In genomic region chr14:80323266-80323665, GRCh38 we compare ENCODE assay signal across 16 cellular contexts.
DNase-seq lines count a peak whose midpoint lies in the region; ATAC-seq and TF ChIP-seq lines count a peak whose summit lies in the region.
"Had no signal": no experiment of that assay in that cellular context is flagged by ENCODE, and none has a peak within 500 bp of the region (broad histone marks: within the 10 kb centered on the region; RNA-seq: fewer than 3 reads in every experiment).

No MANE protein-coding gene starts in this region.

- CTCF ChIA-PET in PC-9 (lab: Charles Lee), result no interaction called here

- H3K4ac ChIP-seq in neuronal stem cell (ENCODE audit: low read length), result no peak overlapping the region

- no peaks in the 10 kb centered on the region for H3K27me3 ChIP-seq in PC-9 (ENCODE audit: insufficient read depth, low read depth)
- H3K27me3 ChIP-seq in neuronal stem cell (ENCODE audit: control insufficient read depth in 3 of 3, insufficient read depth in 3 of 3, low read depth in 1 of 3, low read length in 3 of 3), result no peaks in the 10 kb centered on the region
- H3K27me3 ChIP-seq in breast epithelium, result no peaks in the 10 kb centered on the region
- H3K27me3 ChIP-seq in tibial nerve, result no peaks in the 10 kb centered on the region

- no TSS peak for BruUV-seq in PC-9 (replicated peaks; lab: Mats Ljungman, UMichigan)

- H3K4me1 ChIP-seq in PC-9 (replicated peaks; ENCODE audit: insufficient read depth), result peaks cover 13% of the 10 kb centered on the region
- H3K4me1 ChIP-seq in neuronal stem cell (ENCODE audit: control insufficient read depth in 2 of 2, insufficient read depth in 1 of 2, low read depth in 1 of 2, low read length in 2 of 2), result peaks cover 0 to 2% of the 10 kb centered on the region in 2 donors
- no peaks in the 10 kb centered on the region for H3K4me1 ChIP-seq in breast epithelium
- H3K4me1 ChIP-seq in tibial nerve, result peaks cover 0 to 25% (median 5%) of the 10 kb centered on the region in 4 donors

- H3K36me3 ChIP-seq in PC-9 (ENCODE audit: low read depth), result no peaks in the 10 kb centered on the region
- no peaks in the 10 kb centered on the region for H3K36me3 ChIP-seq in neuronal stem cell (replicated peaks in 1 of 2; ENCODE audit: control insufficient read depth in 2 of 2, insufficient read depth in 2 of 2, low read length in 2 of 2)
- no peaks in the 10 kb centered on the region for H3K36me3 ChIP-seq in breast epithelium
- H3K36me3 ChIP-seq in tibial nerve, result no peaks in the 10 kb centered on the region

- WGBS in neuronal stem cell (ENCODE audit: extremely low coverage in 2 of 2, insufficient read length in 2 of 2, insufficient replicate concordance in 1 of 2), 2 donors, result no CpG with 5 or more reads among the region's 2 CpGs
- WGBS in tibial nerve, 2 donors, result 21 to 28% methylated on average over 2 of the region's 2 CpGs

- H3K23ac ChIP-seq in neuronal stem cell (ENCODE audit: low read depth, low read length, poor library complexity), result no peak overlapping the region

- no peak overlapping the region for H3K27ac ChIP-seq in PC-9
- no peak overlapping the region for H3K27ac ChIP-seq in neuronal stem cell (replicated peaks; ENCODE audit: low read length)
- no peak overlapping the region for H3K27ac ChIP-seq in breast epithelium
- peak overlapping the region in 2 of 4 donors; percentile 26 to 33 for H3K27ac ChIP-seq in tibial nerve

- POLR2A ChIA-PET in PC-9 (lab: Charles Lee; ENCODE audit: unreplicated experiment), result no interaction called here

- H4K91ac ChIP-seq in neuronal stem cell (ENCODE audit: low read depth, low read length, poor library complexity), result no peak overlapping the region

- TF ChIP-seq CTCF in PC-9 (conservative IDR thresholded peaks at IDR 0.05) (no peak), fibroblast of villous mesenchyme (IDR thresholded peaks at IDR 0.05; ENCODE audit: insufficient read depth, low read depth, low read length) (no peak), breast epithelium (IDR thresholded peaks at IDR 0.05) (no peak), tibial nerve (IDR thresholded peaks at IDR 0.05) (no peak)

- DNase-seq in EH (ENCODE audit: low read depth) (peak; percentile 7), PC-9 (no peak), fibroblast of villous mesenchyme (ENCODE audit: low read depth) (peak; percentile 11), neuronal stem cell (ENCODE audit: low spot score) (no peak), OCI-M1 (lab: John Stamatoyannopoulos, UW) (no peak), breast epithelium (ENCODE audit: low spot score in 2 of 2) (no peak), tibial nerve (ENCODE audit: low spot score in 2 of 2) (no peak)
- DNase-seq in activated T-cell treated with anti-CD3 and anti-CD28 coated beads, Interleukin-2, amount 50 U/mL, for 4 hours, result no peak
- DNase-seq: C1 segment of cervical spinal cord; Calu3; CD4-positive, alpha-beta T cell; DMS 273 treated with DMSO at 0.1 percent for 48 hours; H7 had no signal

- H3K9me3 ChIP-seq in PC-9 (ENCODE audit: insufficient read depth, low read depth) (no peaks in the 10 kb centered on the region; the same call in 1 of the 2 replicates), neuronal stem cell (replicated peaks in 1 of 2; ENCODE audit: control insufficient read depth in 2 of 2, insufficient read depth in 1 of 2, low read depth in 1 of 2, low read length in 2 of 2) (peaks cover 0 to 1% of the 10 kb centered on the region in 2 donors), breast epithelium (peaks cover 0 to 3% of the 10 kb centered on the region in 2 donors), tibial nerve (no peaks in the 10 kb centered on the region)

- H2BK12ac ChIP-seq in neuronal stem cell (ENCODE audit: low read length), result no peak overlapping the region

- ATAC-seq in activated T-cell treated with anti-CD3 and anti-CD28 coated beads, Interleukin-2, amount 50 U/mL, for 4 hours, result no peak
- ATAC-seq: GM12878, GM23338 had no signal

- no peaks in the 10 kb centered on the region for H4K20me1 ChIP-seq in PC-9 (ENCODE audit: insufficient read depth)

- H2BK15ac ChIP-seq in neuronal stem cell (ENCODE audit: low read length), result no peak overlapping the region

- no peak overlapping the region for H4K8ac ChIP-seq in neuronal stem cell (ENCODE audit: low read depth, low read length)

- H3K4me3 ChIP-seq in PC-9 (no peak overlapping the region), fibroblast of villous mesenchyme (ENCODE audit: low read depth, low read length) (no peak overlapping the region), neuronal stem cell (ENCODE audit: low read length in 2 of 2) (no peak overlapping the region), breast epithelium (no peak overlapping the region), tibial nerve (no peak overlapping the region)
- H3K4me3 ChIP-seq: GM12878, GM23338 had no signal

- H3K18ac ChIP-seq in neuronal stem cell (ENCODE audit: low read length), result no peak overlapping the region

- peaks cover 15% of the 10 kb centered on the region for H3K9me3 Mint-ChIP-seq in activated T-cell treated with anti-CD3 and anti-CD28 coated beads, Interleukin-2, amount 50 U/mL, for 4 hours

- no peaks in the 10 kb centered on the region for H3K27me3 Mint-ChIP-seq in activated T-cell treated with anti-CD3 and anti-CD28 coated beads, Interleukin-2, amount 50 U/mL, for 4 hours (ENCODE audit: low read depth)
- H3K27me3 Mint-ChIP-seq: B cell; CD4-positive, alpha-beta T cell had no signal

- H3K14ac ChIP-seq in neuronal stem cell (ENCODE audit: low read length), result no peak overlapping the region

- H3K36me3 Mint-ChIP-seq in activated T-cell treated with anti-CD3 and anti-CD28 coated beads, Interleukin-2, amount 50 U/mL, for 4 hours (ENCODE audit: insufficient read depth), result no peaks in the 10 kb centered on the region

- TF ChIP-seq POLR2A in breast epithelium (IDR thresholded peaks at IDR 0.05) (no peak), tibial nerve (IDR thresholded peaks at IDR 0.05) (no peak)

- H3K9ac ChIP-seq in neuronal stem cell (ENCODE audit: low read depth, low read length, poor library complexity), result no peak overlapping the region

- H3K79me2 ChIP-seq in PC-9 (ENCODE audit: low read depth), result no peaks in the 10 kb centered on the region

- H2BK120ac ChIP-seq in neuronal stem cell (ENCODE audit: low read depth, low read length), result no peak overlapping the region

- intact Hi-C loops in PC-9 (cut with micrococcal nuclease; ENCODE audit: unreplicated experiment) (no loop called here), breast epithelium (cut with DNase I; ENCODE audit: low total_unique reads) (no loop called here)

- no peaks in the 10 kb centered on the region for H3K4me1 Mint-ChIP-seq in activated T-cell treated with anti-CD3 and anti-CD28 coated beads, Interleukin-2, amount 50 U/mL, for 4 hours (ENCODE audit: low read depth)
- H3K4me1 Mint-ChIP-seq: B cell had no signal

- no peaks in the 10 kb centered on the region for H3K79me1 ChIP-seq in neuronal stem cell (ENCODE audit: low read depth, low read length)

- no peaks in the 10 kb centered on the region for H3F3A ChIP-seq in PC-9 (ENCODE audit: insufficient read depth, low read depth)

- H3K4me2 ChIP-seq in PC-9, result no peak overlapping the region
- H3K4me2 ChIP-seq in neuronal stem cell (ENCODE audit: insufficient read depth, low read length, poor library complexity, severe bottlenecking), result no peak overlapping the region
- H3K4me2 ChIP-seq: GM23338 had no signal

- H2AFZ ChIP-seq in PC-9 (peak overlapping the region; percentile 36; the same call in 1 of the 2 replicates), neuronal stem cell (ENCODE audit: low read length) (peak overlapping the region; percentile 11)
- H2AFZ ChIP-seq: GM23338 had no signal

- no peak overlapping the region for H2AK5ac ChIP-seq in neuronal stem cell (ENCODE audit: low read depth, low read length)

- no peak overlapping the region for H2BK5ac ChIP-seq in neuronal stem cell (ENCODE audit: low read length)

- H3K9me2 ChIP-seq in PC-9 (ENCODE audit: insufficient read depth), result no peaks in the 10 kb centered on the region

- no peak for TF ChIP-seq EP300 in tibial nerve (IDR thresholded peaks at IDR 0.05)

- H3K4me3 Mint-ChIP-seq in activated T-cell treated with anti-CD3 and anti-CD28 coated beads, Interleukin-2, amount 50 U/mL, for 4 hours, result no peak overlapping the region
- H3K4me3 Mint-ChIP-seq: B cell; CD4-positive, alpha-beta T cell; GM23338 had no signal

Comparison
In these comparisons a context has a peak if more than half of its experiments do, and no peak if none do; other contexts are left out.
1. DNase-seq: peak in EH (single experiment) and fibroblast of villous mesenchyme (single experiment); none in PC-9 (0 of 2), neuronal stem cell (single experiment), OCI-M1 (single experiment), breast epithelium (0 of 2), activated T-cell treated with anti-CD3 and anti-CD28 coated beads, Interleukin-2, amount 50 U/mL, for 4 hours (single experiment) and tibial nerve (0 of 2).